17 cellular contexts compared by ENCODE assay signal in genomic region chr2:107418713-107419112, GRCh38.
DNase-seq lines count a peak whose midpoint lies in the region; ATAC-seq and TF ChIP-seq lines count a peak whose summit lies in the region.
"Had no signal": no experiment of that assay in that cellular context is flagged by ENCODE, and none has a peak within 500 bp of the region (broad histone marks: within the 10 kb centered on the region; RNA-seq: fewer than 3 reads in every experiment).

No MANE protein-coding gene starts in this region.

- H3K9me3 ChIP-seq in heart right ventricle = no peaks in the 10 kb centered on the region
- no peaks in the 10 kb centered on the region for H3K9me3 ChIP-seq in breast epithelium
- H3K9me3 ChIP-seq: BLaER1 treated with 17β-estradiol and CSF1 and Interleukin-3, amounts not matched to agents 10 nM and 100 nM had no signal

- TF ChIP-seq CTCF in heart right ventricle (IDR thresholded peaks at IDR 0.05) (no peak), breast epithelium (IDR thresholded peaks at IDR 0.05) (no peak)

- no peaks in the 10 kb centered on the region for H3K27me3 ChIP-seq in heart right ventricle
- no peaks in the 10 kb centered on the region for H3K27me3 ChIP-seq in breast epithelium
- H3K27me3 ChIP-seq: BLaER1 treated with 17β-estradiol and CSF1 and Interleukin-3, amounts not matched to agents 10 nM and 100 nM had no signal

- H3K4me3 ChIP-seq in heart right ventricle (no peak overlapping the region), breast epithelium (no peak overlapping the region)
- H3K4me3 ChIP-seq: BLaER1 treated with 17β-estradiol and CSF1 and Interleukin-3, amounts not matched to agents 10 nM and 100 nM had no signal

- DNase-seq in NCI-H2171 treated with DMSO at 0.1 percent for 48 hours (lab: John Stamatoyannopoulos, UW) = peak; percentile 47
- DNase-seq in NCI-H2171 (lab: John Stamatoyannopoulos, UW) = no peak
- peak; percentile 74 for DNase-seq in NCI-H82 (lab: John Stamatoyannopoulos, UW)
- DNase-seq in heart right ventricle = peak in 1 of 2 donors; percentile 27
- peak; percentile 9 for DNase-seq in retina
- DNase-seq in stimulated activated CD4-positive, alpha-beta T cell treated with anti-CD3 and anti-CD28 coated beads, Interleukin-1b, Interleukin-23, amount 100 ng/mL, for 48 hours = no peak
- DNase-seq in HPDE6-E6E7 (ENCODE audit: extremely low spot score) = no peak
- DNase-seq in breast epithelium (ENCODE audit: low spot score in 2 of 2) = no peak
- DNase-seq: Karpas-422, NCI-H1105 treated with DMSO at 0.1 percent for 48 hours, NCI-H1694 treated with DMSO at 0.1 percent for 48 hours, NCI-H2107, NCI-H446, NCI-H748 treated with DMSO at 0.1 percent for 48 hours, SHP77 had no signal

- H3K36me3 ChIP-seq in heart right ventricle = no peaks in the 10 kb centered on the region
- no peaks in the 10 kb centered on the region for H3K36me3 ChIP-seq in breast epithelium
- H3K36me3 ChIP-seq: BLaER1 treated with 17β-estradiol and CSF1 and Interleukin-3, amounts not matched to agents 10 nM and 100 nM had no signal

- TF ChIP-seq POLR2A in breast epithelium (IDR thresholded peaks at IDR 0.05) = no peak

- intact Hi-C loops in heart right ventricle (cut with DNase I) = no loop called here
- intact Hi-C loops in breast epithelium (cut with DNase I; ENCODE audit: low total_unique reads) = no loop called here

- 13 to 14% methylated on average over 3 of the region's 3 CpGs for WGBS in heart right ventricle, 2 donors

- peak overlapping the region in 3 of 10 donors; percentile 23 to 58 (median 27) for H3K27ac ChIP-seq in heart right ventricle
- H3K27ac ChIP-seq in breast epithelium = no peak overlapping the region
- H3K27ac ChIP-seq: BLaER1 treated with 17β-estradiol and CSF1 and Interleukin-3, amounts not matched to agents 10 nM and 100 nM had no signal

- peak; percentile 71 to 99 (median 89) for ATAC-seq in heart right ventricle
- ATAC-seq: Panc1 had no signal

- H3K4me1 ChIP-seq in heart right ventricle = peaks cover 0 to 13% (median 0%) of the 10 kb centered on the region in 9 donors
- no peaks in the 10 kb centered on the region for H3K4me1 ChIP-seq in breast epithelium
- H3K4me1 ChIP-seq: BLaER1 treated with 17β-estradiol and CSF1 and Interleukin-3, amounts not matched to agents 10 nM and 100 nM had no signal

Comparison
In these comparisons a context has a peak if more than half of its experiments do, and no peak if none do; other contexts are left out.
1. DNase-seq: peak in NCI-H2171 treated with DMSO at 0.1 percent for 48 hours (single experiment), NCI-H82 (single experiment) and retina (single experiment); none in NCI-H2171 (single experiment), stimulated activated CD4-positive, alpha-beta T cell treated with anti-CD3 and anti-CD28 coated beads, Interleukin-1b, Interleukin-23, amount 100 ng/mL, for 48 hours (single experiment), HPDE6-E6E7 (single experiment) and breast epithelium (0 of 2).